Comparison of ENCODE assay signal across 1 cellular context in the genomic region with DNA sequence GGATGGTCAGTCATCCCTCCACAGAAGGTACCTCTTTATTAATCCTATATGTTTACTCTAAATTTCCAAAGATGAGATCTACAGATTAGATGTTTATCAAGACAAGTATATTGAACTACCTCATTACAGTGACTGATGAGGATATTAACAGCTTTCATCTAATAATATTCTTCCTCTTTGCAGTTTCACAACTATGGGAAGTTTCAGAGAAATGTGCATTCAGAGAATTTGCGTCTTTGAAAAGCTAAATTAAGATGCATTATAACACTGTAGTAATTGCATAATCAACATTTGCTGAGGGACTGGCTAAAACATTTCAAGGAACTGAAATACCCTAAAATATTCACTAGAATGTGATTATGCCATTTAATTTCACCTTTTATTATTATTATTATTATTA.
TF ChIP-seq lines count a peak whose summit lies in the region.

No MANE protein-coding gene starts in this region.

TF ChIP-seq in IMR-90, 13 proteins besides CTCF, POLR2A, EP300 and RAD21:
- no peak for TF ChIP-seq RFX5 (IDR thresholded peaks at IDR 0.05; ENCODE audit: low read depth, low read length)
- TF ChIP-seq CEBPB (IDR thresholded peaks at IDR 0.05; ENCODE audit: low read depth, low read length), result peak; percentile 44; the same call in 1 of the 2 replicates
- no peak for TF ChIP-seq MAFK (IDR thresholded peaks at IDR 0.05; ENCODE audit: low read depth, low read length)
